13 cellular contexts compared by ENCODE assay signal in the genomic region with DNA sequence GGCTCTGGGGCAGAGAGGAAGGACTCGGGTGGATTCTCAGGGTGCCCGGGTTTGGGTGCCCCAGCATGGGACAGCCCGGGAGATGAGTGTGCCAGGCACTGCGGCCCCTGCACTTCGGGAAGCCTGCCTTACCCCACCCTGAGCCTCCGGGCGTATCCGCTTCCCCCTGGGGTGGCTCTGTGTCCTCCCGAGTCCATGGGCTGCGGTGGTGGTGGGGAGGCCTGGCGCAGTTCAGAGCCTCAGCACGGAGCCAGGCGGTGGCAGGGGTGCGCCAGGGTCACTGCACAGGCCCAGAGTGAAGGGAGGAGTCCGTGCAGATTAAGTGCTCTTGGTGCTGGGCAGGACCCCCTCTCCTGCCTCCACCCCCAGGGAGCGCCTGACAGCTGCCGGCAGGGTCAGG. TPM values are rescaled to one million over a fixed set of nuclear protein-coding genes. Genes with fewer than 3 reads are reported as not detected.
DNase-seq lines count a peak whose midpoint lies in the region; ATAC-seq and TF ChIP-seq lines count a peak whose summit lies in the region.
"Had no signal": no experiment of that assay in that cellular context is flagged by ENCODE, and none has a peak within 500 bp of the region (broad histone marks: within the 10 kb centered on the region; RNA-seq: fewer than 3 reads in every experiment).

No MANE protein-coding gene starts in this region.

- 66 to 86% methylated on average over 16 to 17 of the region's 17 CpGs for WGBS in heart right ventricle, 2 donors
- WGBS in upper lobe of left lung, 2 donors: 66 to 88% methylated on average over 1 to 2 of the region's 17 CpGs

- intact Hi-C loops in heart right ventricle (cut with DNase I): loop anchor here in 2 of 10 donors (10.0 kb wide), 1 partner anchor 110 kb away; no protein-coding TSS in a partner anchor
- intact Hi-C loops in Right ventricle myocardium inferior (cut with DNase I): loop anchor here (10.0 kb wide), 1 partner anchor 60 kb away; no protein-coding TSS in a partner anchor
- intact Hi-C loops in activated naive CD4-positive, alpha-beta T cell treated with anti-CD3 and anti-CD28 coated beads for 36 hours (cut with micrococcal nuclease): no loop called here

- no peaks in the 10 kb centered on the region for H3K27me3 ChIP-seq in heart right ventricle
- H3K27me3 ChIP-seq in upper lobe of left lung: no peaks in the 10 kb centered on the region

- no peaks in the 10 kb centered on the region for H3K9me3 ChIP-seq in heart right ventricle
- H3K9me3 ChIP-seq in upper lobe of left lung: no peaks in the 10 kb centered on the region

- H3K36me3 ChIP-seq in heart right ventricle: peaks cover 0 to 23% (median 6%) of the 10 kb centered on the region in 9 donors
- H3K36me3 ChIP-seq in upper lobe of left lung: peaks cover 0 to 39% (median 13%) of the 10 kb centered on the region in 4 donors

- no peak for ATAC-seq in heart right ventricle
- ATAC-seq in Right ventricle myocardium inferior: no peak
- ATAC-seq in upper lobe of left lung (ENCODE audit: low FRiP score in 2 of 2): no peak

- TF ChIP-seq EP300 in upper lobe of left lung (IDR thresholded peaks at IDR 0.05): no peak

- H3K27ac ChIP-seq in heart right ventricle (peak overlapping the region; percentile 20 to 88 (median 64)), upper lobe of left lung (peak overlapping the region; percentile 84 to 91 (median 88))

- H3K4me1 Mint-ChIP-seq in activated naive CD4-positive, alpha-beta T cell treated with anti-CD3 and anti-CD28 coated beads for 36 hours (ENCODE audit: low read depth): peaks cover 2% of the 10 kb centered on the region
- H3K4me1 Mint-ChIP-seq in endothelial cell (ENCODE audit: unreplicated experiment): peaks cover 39% of the 10 kb centered on the region
- H3K4me1 Mint-ChIP-seq: activated naive CD4-positive, alpha-beta T cell treated with anti-CD3 and anti-CD28 coated beads, Interleukin-2, amount 10 ng/mL, durations not matched to agents 7 days and 5 days had no signal

- CTCF ChIA-PET in activated naive CD4-positive, alpha-beta T cell treated with anti-CD3 and anti-CD28 coated beads for 36 hours (lab: Charles Lee): no interaction called here

- H3K4me1 ChIP-seq in heart right ventricle: peaks cover 27 to 100% (median 89%) of the 10 kb centered on the region in 9 donors
- peaks cover 66 to 96% (median 93%) of the 10 kb centered on the region in 4 donors for H3K4me1 ChIP-seq in upper lobe of left lung

- no peaks in the 10 kb centered on the region for H3K9me3 Mint-ChIP-seq in activated naive CD4-positive, alpha-beta T cell treated with anti-CD3 and anti-CD28 coated beads for 36 hours
- no peaks in the 10 kb centered on the region for H3K9me3 Mint-ChIP-seq in endothelial cell (ENCODE audit: unreplicated experiment)
- H3K9me3 Mint-ChIP-seq: activated naive CD4-positive, alpha-beta T cell treated with anti-CD3 and anti-CD28 coated beads, Interleukin-2, amount 10 ng/mL, durations not matched to agents 7 days and 5 days had no signal

- DNase-seq in heart right ventricle (no peak), Right ventricle myocardium inferior (ENCODE audit: missing footprints) (no peak), medulla oblongata (ENCODE audit: extremely low spot score) (peak; percentile 48), upper lobe of left lung (peak in 1 of 2 donors; percentile 75), endothelial cell (ENCODE audit: low spot score) (no peak)
- no peak for DNase-seq in activated naive CD4-positive, alpha-beta T cell treated with anti-CD3 and anti-CD28 coated beads for 36 hours
- DNase-seq: activated naive CD4-positive, alpha-beta T cell treated with anti-CD3 and anti-CD28 coated beads, Interleukin-2, amount 10 ng/mL, durations not matched to agents 7 days and 5 days; cortex of kidney; EL; MV-4-11; NCI-H526 had no signal

- TF ChIP-seq POLR2A in upper lobe of left lung (IDR thresholded peaks at IDR 0.05): no peak

- no peak overlapping the region for H3K4me3 Mint-ChIP-seq in activated naive CD4-positive, alpha-beta T cell treated with anti-CD3 and anti-CD28 coated beads for 36 hours
- H3K4me3 Mint-ChIP-seq in endothelial cell (ENCODE audit: unreplicated experiment): no peak overlapping the region
- H3K4me3 Mint-ChIP-seq: activated naive CD4-positive, alpha-beta T cell treated with anti-CD3 and anti-CD28 coated beads, Interleukin-2, amount 10 ng/mL, durations not matched to agents 7 days and 5 days had no signal

- H3K27ac Mint-ChIP-seq in activated naive CD4-positive, alpha-beta T cell treated with anti-CD3 and anti-CD28 coated beads for 36 hours: no peak overlapping the region
- H3K27ac Mint-ChIP-seq in endothelial cell (ENCODE audit: unreplicated experiment): no peak overlapping the region
- H3K27ac Mint-ChIP-seq: activated naive CD4-positive, alpha-beta T cell treated with anti-CD3 and anti-CD28 coated beads, Interleukin-2, amount 10 ng/mL, durations not matched to agents 7 days and 5 days had no signal

- peaks cover 7% of the 10 kb centered on the region for H3K27me3 Mint-ChIP-seq in activated naive CD4-positive, alpha-beta T cell treated with anti-CD3 and anti-CD28 coated beads for 36 hours (ENCODE audit: low read depth)
- peaks cover 23% of the 10 kb centered on the region for H3K27me3 Mint-ChIP-seq in endothelial cell (ENCODE audit: unreplicated experiment)

- H3K4me3 ChIP-seq in heart right ventricle (no peak overlapping the region), upper lobe of left lung (peak overlapping the region in 1 of 4 donors; percentile 6)

- TF ChIP-seq CTCF in heart right ventricle (IDR thresholded peaks at IDR 0.05) (no peak), upper lobe of left lung (IDR thresholded peaks at IDR 0.05) (no peak), endothelial cell (IDR thresholded peaks at IDR 0.05; ENCODE audit: unreplicated experiment) (no peak)

- H3K36me3 Mint-ChIP-seq in activated naive CD4-positive, alpha-beta T cell treated with anti-CD3 and anti-CD28 coated beads for 36 hours (ENCODE audit: low read depth): no peaks in the 10 kb centered on the region
- H3K36me3 Mint-ChIP-seq in endothelial cell (ENCODE audit: low read depth, unreplicated experiment): peaks cover 15% of the 10 kb centered on the region
- H3K36me3 Mint-ChIP-seq: activated naive CD4-positive, alpha-beta T cell treated with anti-CD3 and anti-CD28 coated beads, Interleukin-2, amount 10 ng/mL, durations not matched to agents 7 days and 5 days had no signal

RNA-seq across cellular contexts. Expression of a gene that starts 20.7 kb away (rescaled TPM):
- total RNA-seq in heart right ventricle (10 to 100 TPM; 18.7 to 30.3 (median 21.7) TPM), Right ventricle myocardium inferior (19.2 TPM), upper lobe of left lung (100 to 1,000 TPM in 1 of 6 donors, 10 to 100 TPM in 5; 45.2 to 151 (median 57.3) TPM), endothelial cell (ENCODE audit: unreplicated experiment) (32.4 TPM)
- polyA plus RNA-seq in heart right ventricle: 10 to 100 TPM; 25.4 to 25.7 TPM
- total RNA-seq in activated naive CD4-positive, alpha-beta T cell treated with anti-CD3 and anti-CD28 coated beads for 36 hours: 10 to 100 TPM; 73.7 to 80.7 TPM

RNA-seq across cellular contexts. Expression of a gene that starts 25.9 kb away (rescaled TPM):
- under 1 TPM in 4 of 10 donors, not detected in 6; 0.08 to 0.19 (median 0.12) TPM for total RNA-seq in heart right ventricle
- under 1 TPM; 0.03 to 0.15 TPM for polyA plus RNA-seq in heart right ventricle
- total RNA-seq in Right ventricle myocardium inferior: 0.14 TPM
- 10 to 100 TPM in 3 of 6 donors, 1 to 10 TPM in 3; 3.8 to 18.7 (median 9.7) TPM for total RNA-seq in upper lobe of left lung
- not detected for total RNA-seq in activated naive CD4-positive, alpha-beta T cell treated with anti-CD3 and anti-CD28 coated beads for 36 hours
- not detected for total RNA-seq in endothelial cell (ENCODE audit: unreplicated experiment)
- total RNA-seq: glomerular endothelial cell, pulmonary artery endothelial cell had no signal

RNA-seq across cellular contexts. Expression of a gene that starts 35.8 kb away (rescaled TPM):
- 10 to 100 TPM in 4 of 10 donors, 1 to 10 TPM in 6; 4.5 to 19.9 (median 8.9) TPM for total RNA-seq in heart right ventricle
- 10 to 100 TPM; 22.0 to 27.7 TPM for polyA plus RNA-seq in heart right ventricle
- total RNA-seq in Right ventricle myocardium inferior: 12.4 TPM
- 10 to 100 TPM; 41.8 to 89.1 (median 55.2) TPM for total RNA-seq in upper lobe of left lung
- 1 to 10 TPM in 1 of 2 experiments, under 1 TPM in 1; 0.45 to 1.1 TPM for total RNA-seq in activated naive CD4-positive, alpha-beta T cell treated with anti-CD3 and anti-CD28 coated beads for 36 hours
- total RNA-seq in endothelial cell (ENCODE audit: unreplicated experiment): 187 TPM

RNA-seq across cellular contexts. Expression of a gene that starts 49.8 kb away (rescaled TPM):
- 10 to 100 TPM in 9 of 10 donors, 1 to 10 TPM in 1; 7.8 to 84.1 (median 23.4) TPM for total RNA-seq in heart right ventricle
- polyA plus RNA-seq in heart right ventricle: 10 to 100 TPM in 1 of 2 donors, 1 to 10 TPM in 1; 2.7 to 11.8 TPM
- 48.6 TPM for total RNA-seq in Right ventricle myocardium inferior
- 1 to 10 TPM in 5 of 6 donors, under 1 TPM in 1; 0.49 to 7.3 (median 3.6) TPM for total RNA-seq in upper lobe of left lung
- not detected for total RNA-seq in activated naive CD4-positive, alpha-beta T cell treated with anti-CD3 and anti-CD28 coated beads for 36 hours
- total RNA-seq in endothelial cell (ENCODE audit: unreplicated experiment): 0.59 TPM
- total RNA-seq: glomerular endothelial cell, pulmonary artery endothelial cell had no signal
